20 cellular contexts compared by ENCODE assay signal in the genomic region with DNA sequence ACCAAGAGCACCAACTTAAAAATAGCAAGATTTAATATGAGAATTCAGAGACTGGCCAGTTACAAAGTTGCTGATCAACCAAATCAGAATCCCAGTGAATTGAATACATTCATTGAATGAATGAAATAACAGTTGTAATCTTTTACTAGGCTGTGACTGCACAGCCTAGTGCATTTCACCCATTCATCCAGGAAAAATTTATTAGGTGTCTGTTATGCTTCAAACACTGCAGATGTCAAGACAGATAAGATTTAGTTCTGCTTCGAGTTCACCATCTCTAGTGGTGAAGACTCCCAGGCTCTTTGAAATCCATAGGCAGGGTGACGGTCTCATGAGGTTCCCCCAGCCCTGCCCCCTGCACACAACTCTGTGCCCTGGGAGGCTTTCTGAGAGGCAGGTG. TPM values are rescaled to one million over a fixed set of nuclear protein-coding genes. Genes with fewer than 3 reads are reported as not detected.
DNase-seq lines count a peak whose midpoint lies in the region; ATAC-seq and TF ChIP-seq lines count a peak whose summit lies in the region.
"Had no signal": no experiment of that assay in that cellular context is flagged by ENCODE, and none has a peak within 500 bp of the region (broad histone marks: within the 10 kb centered on the region; RNA-seq: fewer than 3 reads in every experiment).

No MANE protein-coding gene starts in this region.

- no peaks in the 10 kb centered on the region for H3K36me3 ChIP-seq in PC-3 (ENCODE audit: low read depth, low read length)

- no peaks in the 10 kb centered on the region for H3K79me2 ChIP-seq in PC-3 (ENCODE audit: low read length)

- DNase-seq in EH (ENCODE audit: low read depth) (peak; percentile 37), PC-3 (no peak), kidney glomerular epithelial cell (lab: John Stamatoyannopoulos, UW) (peak; percentile 25), NCI-H2029 treated with DMSO at 0.1 percent for 48 hours (lab: John Stamatoyannopoulos, UW) (no peak)
- no peak for DNase-seq in stimulated activated naive CD8-positive, alpha-beta T cell treated with anti-CD3 and anti-CD28 coated beads, Interleukin-15, Interleukin-2, amounts not matched to agents 100 U/mL and 50 U/mL, for 24 hours
- DNase-seq in stimulated activated CD4-positive, alpha-beta T cell treated with anti-CD3 and anti-CD28 coated beads, Interleukin-4, amount 100 ng/mL, for 24 hours: no peak
- DNase-seq: C1 segment of cervical spinal cord; Calu3; CD4-positive, alpha-beta memory T cell; COR-L47; DMS153; DND-41; EL; GDM1; H9 had no signal

- H3K9me3 ChIP-seq in PC-3 (ENCODE audit: low read length): no peaks in the 10 kb centered on the region

- no peaks in the 10 kb centered on the region for H3F3A ChIP-seq in PC-3 (ENCODE audit: low read length, unreplicated experiment)

- intact Hi-C loops in PC-3 (cut with micrococcal nuclease): no loop called here

- ATAC-seq in PC-3: peak; percentile 21; the same call in 1 of the 2 replicates
- ATAC-seq in SK-N-SH treated with all-trans-retinoic acid at 6 μM for 48 hours: peak; percentile 58
- no peak for ATAC-seq in stimulated activated naive CD8-positive, alpha-beta T cell treated with anti-CD3 and anti-CD28 coated beads, Interleukin-15, Interleukin-2, amounts not matched to agents 100 U/mL and 50 U/mL, for 24 hours
- ATAC-seq: GM12878, GM23338, HCT116 had no signal

- POLR2A ChIA-PET in PC-3 (lab: Charles Lee; ENCODE audit: unreplicated experiment): no interaction called here

- no peak overlapping the region for H3K4me2 ChIP-seq in PC-3 (ENCODE audit: low read length)
- H3K4me2 ChIP-seq: GM23338 had no signal

- H3K27ac ChIP-seq in PC-3 (ENCODE audit: low read length): no peak overlapping the region

- no TSS peak for BruUV-seq in PC-3 (replicated peaks; lab: Mats Ljungman, UMichigan)

- H3K9ac ChIP-seq in PC-3 (ENCODE audit: low read length): no peak overlapping the region

- no peak overlapping the region for H3K4me3 ChIP-seq in PC-3 (ENCODE audit: low read length)
- H3K4me3 ChIP-seq: GM12878, GM23338 had no signal

- no peaks in the 10 kb centered on the region for H3K27me3 ChIP-seq in PC-3 (ENCODE audit: low read length)

- no peak overlapping the region for H2AFZ ChIP-seq in PC-3 (ENCODE audit: low read length)

- no peaks in the 10 kb centered on the region for H3K9me2 ChIP-seq in PC-3 (replicated peaks; ENCODE audit: low read length)

- peaks cover 11% of the 10 kb centered on the region for H3K4me1 ChIP-seq in PC-3 (ENCODE audit: insufficient read depth, low read length)

- TF ChIP-seq CTCF in PC-3 (conservative IDR thresholded peaks at IDR 0.05; ENCODE audit: low read depth, low read length): no peak

- CTCF ChIA-PET in PC-3 (lab: Charles Lee): no interaction called here

- H4K20me1 ChIP-seq in PC-3 (ENCODE audit: low read length): no peaks in the 10 kb centered on the region

TF ChIP-seq in SK-N-SH treated with all-trans-retinoic acid at 6 μM for 48 hours, 23 proteins besides CTCF, POLR2A, EP300 and RAD21:
- TF ChIP-seq CREB5 (CRISPR knock-in tag; IDR thresholded peaks at IDR 0.05; ENCODE audit: low read depth) (no peak), ZFP30 (CRISPR knock-in tag; IDR thresholded peaks at IDR 0.05) (no peak), TOX (CRISPR knock-in tag; IDR thresholded peaks at IDR 0.05; ENCODE audit: borderline replicate concordance) (no peak), ZNF565 (CRISPR knock-in tag; conservative IDR thresholded peaks at IDR 0.05; ENCODE audit: low read depth) (no peak), OSR1 (CRISPR knock-in tag; IDR thresholded peaks at IDR 0.05) (no peak), ARNTL (CRISPR knock-in tag; IDR thresholded peaks at IDR 0.05; ENCODE audit: borderline replicate concordance, low read depth) (no peak), RARB (CRISPR knock-in tag; IDR thresholded peaks at IDR 0.05) (no peak)
- TF ChIP-seq, protein P1, sequence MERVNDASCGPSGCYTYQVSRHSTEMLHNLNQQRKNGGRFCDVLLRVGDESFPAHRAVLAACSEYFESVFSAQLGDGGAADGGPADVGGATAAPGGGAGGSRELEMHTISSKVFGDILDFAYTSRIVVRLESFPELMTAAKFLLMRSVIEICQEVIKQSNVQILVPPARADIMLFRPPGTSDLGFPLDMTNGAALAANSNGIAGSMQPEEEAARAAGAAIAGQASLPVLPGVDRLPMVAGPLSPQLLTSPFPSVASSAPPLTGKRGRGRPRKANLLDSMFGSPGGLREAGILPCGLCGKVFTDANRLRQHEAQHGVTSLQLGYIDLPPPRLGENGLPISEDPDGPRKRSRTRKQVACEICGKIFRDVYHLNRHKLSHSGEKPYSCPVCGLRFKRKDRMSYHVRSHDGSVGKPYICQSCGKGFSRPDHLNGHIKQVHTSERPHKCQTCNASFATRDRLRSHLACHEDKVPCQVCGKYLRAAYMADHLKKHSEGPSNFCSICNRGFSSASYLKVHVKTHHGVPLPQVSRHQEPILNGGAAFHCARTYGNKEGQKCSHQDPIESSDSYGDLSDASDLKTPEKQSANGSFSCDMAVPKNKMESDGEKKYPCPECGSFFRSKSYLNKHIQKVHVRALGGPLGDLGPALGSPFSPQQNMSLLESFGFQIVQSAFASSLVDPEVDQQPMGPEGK (CRISPR knock-in tag; IDR thresholded peaks at IDR 0.05; ENCODE audit: borderline replicate concordance): no peak

RNA-seq across cellular contexts. Expression of gene TGM4, which starts 28.9 kb away (rescaled TPM):
- 0.46 and 1.2 TPM in 2 replicates for total RNA-seq in PC-3 (2014; rRNA removed)
- total RNA-seq: CD4-positive, alpha-beta memory T cell; GM12878; GM23338; H4; H9 had no signal

RNA-seq across cellular contexts. Expression of gene TMEM42, which starts 41.6 kb away (rescaled TPM):
- total RNA-seq in PC-3 (2014; rRNA removed): 6.3 and 10.2 TPM in 2 replicates

Comparison
In these comparisons a context has a peak if more than half of its experiments do, and no peak if none do; other contexts are left out.
1. DNase-seq: peak in EH (single experiment) and kidney glomerular epithelial cell (single experiment); none in PC-3 (single experiment), stimulated activated naive CD8-positive, alpha-beta T cell treated with anti-CD3 and anti-CD28 coated beads, Interleukin-15, Interleukin-2, amounts not matched to agents 100 U/mL and 50 U/mL, for 24 hours (single experiment), NCI-H2029 treated with DMSO at 0.1 percent for 48 hours (single experiment) and stimulated activated CD4-positive, alpha-beta T cell treated with anti-CD3 and anti-CD28 coated beads, Interleukin-4, amount 100 ng/mL, for 24 hours (single experiment).